23 cellular contexts compared by ENCODE assay signal in the genomic region with DNA sequence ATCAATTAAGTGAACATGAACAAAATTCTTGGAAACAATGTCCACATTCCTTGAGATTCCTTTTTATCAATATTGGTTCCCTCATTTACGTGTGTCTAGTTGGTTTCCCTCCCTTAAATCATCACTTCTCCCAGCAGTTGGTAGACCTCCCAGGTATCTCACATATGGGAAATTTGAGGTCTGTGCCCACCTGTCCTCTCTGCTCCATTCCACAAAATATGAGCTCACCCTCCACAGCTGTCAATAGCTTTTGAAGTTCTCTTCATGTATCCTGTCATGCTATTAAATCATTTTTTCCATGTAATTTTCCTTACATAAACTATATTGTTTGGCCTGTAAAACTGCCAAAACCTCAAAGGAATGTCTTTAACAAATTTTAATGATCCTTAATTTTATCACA.
"Had no signal": no experiment of that assay in that cellular context is flagged by ENCODE, and none has a peak within 500 bp of the region (broad histone marks: within the 10 kb centered on the region; RNA-seq: fewer than 3 reads in every experiment).

No MANE protein-coding gene starts in this region.

- H2AFZ ChIP-seq: hepatocyte had no signal

- H3K27me3 Mint-ChIP-seq: naive B cell; natural killer cell treated with Interleukin-12 subunit alpha and Interleukin-12 subunit beta and Interleukin-15 and Interleukin-18, amount 100 ng/mL, for 72 hours; stimulated activated memory B cell treated with anti-CD40 and anti-IgM and Interleukin-4, amounts not matched to agents 10 μg/mL and 1 μg/mL and 100 μg/mL, for 72 hours; stimulated activated naive CD8-positive, alpha-beta T cell treated with anti-CD3 and anti-CD28 coated beads, Interleukin-15, amount 100 ng/mL, for 72 hours; type B pancreatic cell had no signal

- H3K36me3 Mint-ChIP-seq: naive B cell; natural killer cell treated with Interleukin-12 subunit alpha and Interleukin-12 subunit beta and Interleukin-15 and Interleukin-18, amount 100 ng/mL, for 72 hours; stimulated activated memory B cell treated with anti-CD40 and anti-IgM and Interleukin-4, amounts not matched to agents 10 μg/mL and 1 μg/mL and 100 μg/mL, for 72 hours; type B pancreatic cell had no signal

- H3K4me1 ChIP-seq: left ventricle myocardium inferior, right atrium auricular region, right lobe of liver, tibial nerve, vagina had no signal

- H3K4me2 ChIP-seq: hepatocyte, smooth muscle cell had no signal

- H3K36me3 ChIP-seq: left ventricle myocardium inferior, ovary, right atrium auricular region, right lobe of liver, tibial nerve, vagina had no signal

- H3K9me3 Mint-ChIP-seq: stimulated activated memory B cell treated with anti-CD40 and anti-IgM and Interleukin-4, amounts not matched to agents 10 μg/mL and 1 μg/mL and 100 μg/mL, for 72 hours; type B pancreatic cell had no signal

- H3K27ac Mint-ChIP-seq: naive B cell; natural killer cell treated with Interleukin-12 subunit alpha and Interleukin-12 subunit beta and Interleukin-15 and Interleukin-18, amount 100 ng/mL, for 72 hours; progenitor cell of endocrine pancreas; stimulated activated memory B cell treated with anti-CD40 and anti-IgM and Interleukin-4, amounts not matched to agents 10 μg/mL and 1 μg/mL and 100 μg/mL, for 72 hours; stimulated activated naive CD8-positive, alpha-beta T cell treated with anti-CD3 and anti-CD28 coated beads, Interleukin-15, amount 100 ng/mL, for 72 hours; type B pancreatic cell had no signal

- H3K27me3 ChIP-seq: hepatocyte, ovary, right atrium auricular region, right lobe of liver, tibial nerve, vagina had no signal

- H3K4me3 ChIP-seq: hepatocyte, left ventricle myocardium inferior, lung, ovary, right atrium auricular region, right lobe of liver, smooth muscle cell, tibial nerve, vagina had no signal

- H3K4me1 Mint-ChIP-seq: naive B cell; stimulated activated memory B cell treated with anti-CD40 and anti-IgM and Interleukin-4, amounts not matched to agents 10 μg/mL and 1 μg/mL and 100 μg/mL, for 72 hours; stimulated activated naive CD8-positive, alpha-beta T cell treated with anti-CD3 and anti-CD28 coated beads, Interleukin-15, amount 100 ng/mL, for 72 hours had no signal

- DNase-seq: islet precursor cell; left ventricle myocardium inferior; midbrain; naive B cell; ovary; right lobe of liver; stimulated activated CD4-positive, alpha-beta T cell treated with anti-CD3 and anti-CD28 coated beads, Interleukin-1b, Interleukin-23, amount 100 ng/mL, for 48 hours; stimulated activated CD4-positive, alpha-beta T cell treated with anti-CD3 and anti-CD28 coated beads, Interleukin-2, amount 100 ng/mL, for 48 hours; stimulated activated CD4-positive, alpha-beta T cell treated with anti-CD3 and anti-CD28 coated beads, Interleukin-4, amount 100 ng/mL, for 4 hours; stimulated activated CD8-positive, alpha-beta memory T cell treated with anti-CD3 and anti-CD28 coated beads, Interleukin-4, amount 100 ng/mL, for 48 hours; stimulated activated naive CD4-positive, alpha-beta T cell treated with Interleukin-2 at 50 U/mL for 16 hours; stimulated activated naive CD8-positive, alpha-beta T cell treated with anti-CD3 and anti-CD28 coated beads, Interleukin-15, amount 100 ng/mL, for 72 hours; substantia nigra had no signal

- H3K27ac ChIP-seq: hepatocyte, left ventricle myocardium inferior, ovary, right atrium auricular region, right lobe of liver, tibial nerve, vagina had no signal

- H3K9me3 ChIP-seq: left ventricle myocardium inferior, ovary, right atrium auricular region, right lobe of liver, tibial nerve, vagina had no signal

- ATAC-seq: natural killer cell treated with Interleukin-12 subunit alpha and Interleukin-12 subunit beta and Interleukin-15 and Interleukin-18, amount 100 ng/mL, for 72 hours; right lobe of liver; stimulated activated memory B cell treated with anti-CD40 and anti-IgM and Interleukin-4, amounts not matched to agents 10 μg/mL and 1 μg/mL and 100 μg/mL, for 72 hours; stimulated activated naive CD8-positive, alpha-beta T cell treated with anti-CD3 and anti-CD28 coated beads, Interleukin-15, amount 100 ng/mL, for 72 hours had no signal

- H3K4me3 Mint-ChIP-seq: naive B cell; natural killer cell treated with Interleukin-12 subunit alpha and Interleukin-12 subunit beta and Interleukin-15 and Interleukin-18, amount 100 ng/mL, for 72 hours; stimulated activated memory B cell treated with anti-CD40 and anti-IgM and Interleukin-4, amounts not matched to agents 10 μg/mL and 1 μg/mL and 100 μg/mL, for 72 hours; stimulated activated naive CD8-positive, alpha-beta T cell treated with anti-CD3 and anti-CD28 coated beads, Interleukin-15, amount 100 ng/mL, for 72 hours; type B pancreatic cell had no signal
